ENCODE assay signal across 10 cellular contexts in the genomic region with DNA sequence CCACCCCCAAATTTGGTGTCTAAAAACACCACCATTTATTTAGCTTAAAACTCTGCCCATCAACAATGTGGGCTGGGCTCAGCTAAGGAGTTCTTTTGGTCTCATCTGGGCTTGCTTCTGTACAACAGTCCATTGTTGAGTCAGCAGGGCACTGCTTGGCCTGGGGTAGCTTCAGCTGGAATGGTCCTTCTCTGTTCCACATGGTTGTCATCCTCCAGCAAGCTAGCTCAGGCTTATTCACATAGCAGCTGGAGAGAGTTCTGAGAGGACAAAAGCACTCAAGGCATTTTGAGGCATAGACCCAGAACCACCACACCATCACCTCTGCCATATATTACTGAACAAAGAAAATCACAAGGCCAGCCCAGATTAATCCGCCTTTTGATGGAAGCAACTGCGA.
"Had no signal": no experiment of that assay in that cellular context is flagged by ENCODE, and none has a peak within 500 bp of the region (broad histone marks: within the 10 kb centered on the region; RNA-seq: fewer than 3 reads in every experiment).

No MANE protein-coding gene starts in this region.

- H3K4me1 ChIP-seq: HAP-1 had no signal

- ATAC-seq: HCT116, HepG2 had no signal

- H3K27ac Mint-ChIP-seq: HFFc6, IgD-negative memory B cell had no signal

- H3K9me3 ChIP-seq: HAP-1 had no signal

- H3K36me3 ChIP-seq: HAP-1 had no signal

- H3K4me3 ChIP-seq: GM23248, HAP-1 had no signal

- H3K4me3 Mint-ChIP-seq: HFFc6, IgD-negative memory B cell had no signal

- H2AFZ ChIP-seq: GM23248 had no signal

- H3K4me1 Mint-ChIP-seq: IgD-negative memory B cell had no signal

- H3K9ac ChIP-seq: GM23248 had no signal

- DNase-seq: GM23248, GOT3, H7, HFFc6, KBM-7 had no signal

- H3K9me3 Mint-ChIP-seq: HFFc6 had no signal

- H3K36me3 Mint-ChIP-seq: IgD-negative memory B cell had no signal

- H3K27ac ChIP-seq: GM23248, HL-60 had no signal
